In genomic region chr11:12496181-12497025, GRCh38 we compare ENCODE assay signal across 13 cellular contexts.
DNase-seq lines count a peak whose midpoint lies in the region; ATAC-seq, FAIRE-seq and TF ChIP-seq lines count a peak whose summit lies in the region.
"Had no signal": no experiment of that assay in that cellular context is flagged by ENCODE, and none has a peak within 500 bp of the region (broad histone marks: within the 10 kb centered on the region; RNA-seq: fewer than 3 reads in every experiment).

No MANE protein-coding gene starts in this region.

- H3K4me2 ChIP-seq in Loucy (ENCODE audit: low read depth, low read length, poor library complexity, severe bottlenecking) (no peak overlapping the region), H1 (ENCODE audit: insufficient read depth in 1 of 2, low read depth in 2 of 2, low read length in 2 of 2) (no peak overlapping the region)

- no peak overlapping the region for H2BK5ac ChIP-seq in H1 (ENCODE audit: low read depth, low read length)

- H2BK12ac ChIP-seq in H1 (ENCODE audit: low read depth, low read length), result no peak overlapping the region

- H3K27me3 ChIP-seq in Loucy (ENCODE audit: insufficient read depth, low read length, poor library complexity, severe bottlenecking) (no peaks in the 10 kb centered on the region), H1 (replicated peaks in 1 of 4; ENCODE audit: control insufficient read depth in 3 of 4, extremely low read depth in 1 of 4, insufficient read depth in 3 of 4, low read length in 3 of 4) (peaks cover 0 to 6% (median 0%) of the 10 kb centered on the region in 4 experiments; a peak in 1 of 7 replicates), psoas muscle (ENCODE audit: insufficient read depth in 3 of 3, low read length in 2 of 3) (no peaks in the 10 kb centered on the region), body of pancreas (no peaks in the 10 kb centered on the region)

- TF ChIP-seq CTCF in Loucy (conservative IDR thresholded peaks at IDR 0.05; ENCODE audit: low read length) (peak; percentile 22), H1 (IDR thresholded peaks at IDR 0.05; ENCODE audit: control extremely low read depth in 1 of 3, insufficient read depth in 1 of 3, low read depth in 1 of 3, low read length in 3 of 3) (peak in 2 of 3 experiments; percentile 28 to 35; a peak in 3 of 4 replicates), psoas muscle (IDR thresholded peaks at IDR 0.05) (peak; percentile 6), body of pancreas (IDR thresholded peaks at IDR 0.05) (peak in 1 of 7 experiments; percentile 8)

- intact Hi-C loops in psoas muscle (cut with DNase I) (no loop called here), body of pancreas (cut with DNase I) (no loop called here)

- H3K9me3 ChIP-seq in Loucy (ENCODE audit: insufficient read depth, low read depth, low read length), result no peaks in the 10 kb centered on the region
- no peaks in the 10 kb centered on the region for H3K9me3 ChIP-seq in H1 (ENCODE audit: insufficient read depth in 2 of 2, low read depth in 1 of 2, low read length in 1 of 2)
- H3K9me3 ChIP-seq in psoas muscle, result no peaks in the 10 kb centered on the region
- no peaks in the 10 kb centered on the region for H3K9me3 ChIP-seq in body of pancreas

- H3K4me3 ChIP-seq in Loucy (ENCODE audit: low read length, poor library complexity, severe bottlenecking), result no peak overlapping the region
- H3K4me3 ChIP-seq in H1 (ENCODE audit: extremely low read depth in 1 of 4, insufficient read depth in 2 of 4, low read depth in 3 of 4, low read length in 4 of 4), result no peak overlapping the region
- no peak overlapping the region for H3K4me3 ChIP-seq in psoas muscle
- no peak overlapping the region for H3K4me3 ChIP-seq in body of pancreas

- no peak for FAIRE-seq in H1 (lab: Jason Lieb, UNC)
- FAIRE-seq: A204.1 had no signal

- no peak overlapping the region for H3K27ac ChIP-seq in H1 (ENCODE audit: low read depth, low read length)
- H3K27ac ChIP-seq in psoas muscle, result no peak overlapping the region
- H3K27ac ChIP-seq in body of pancreas, result no peak overlapping the region

- peak; percentile 1 to 33; a peak in 1 of 4 replicates for TF ChIP-seq RAD21 in H1 (IDR thresholded peaks at IDR 0.05 in 1 of 2, conservative IDR thresholded peaks at IDR 0.05 in 1 of 2; ENCODE audit: low read depth in 2 of 2, low read length in 2 of 2)

- H2BK15ac ChIP-seq in H1 (ENCODE audit: low read length), result no peak overlapping the region

- H3K4me1 ChIP-seq in Loucy (ENCODE audit: insufficient read depth, low read length, poor library complexity, severe bottlenecking), result no peaks in the 10 kb centered on the region
- H3K4me1 ChIP-seq in H1 (replicated peaks in 1 of 4; ENCODE audit: control insufficient read depth in 3 of 4, insufficient read depth in 4 of 4, low read length in 3 of 4), result peaks cover 0 to 9% (median 0%) of the 10 kb centered on the region in 4 experiments; a peak in 1 of 7 replicates
- no peaks in the 10 kb centered on the region for H3K4me1 ChIP-seq in psoas muscle
- H3K4me1 ChIP-seq in body of pancreas, result no peaks in the 10 kb centered on the region

- no peaks in the 10 kb centered on the region for H3K9me2 ChIP-seq in Loucy (replicated peaks; ENCODE audit: low read depth, low read length)

- no peaks in the 10 kb centered on the region for H3K23me2 ChIP-seq in H1 (ENCODE audit: low read depth, low read length)

- no peaks in the 10 kb centered on the region for H4K20me1 ChIP-seq in Loucy (ENCODE audit: insufficient read depth, low read length, poor library complexity, severe bottlenecking)
- no peaks in the 10 kb centered on the region for H4K20me1 ChIP-seq in H1 (replicated peaks in 1 of 2; ENCODE audit: control insufficient read depth in 1 of 2, insufficient read depth in 2 of 2, low read length in 2 of 2)

- H2AK5ac ChIP-seq in H1 (ENCODE audit: low read depth, low read length), result no peak overlapping the region

- no peak overlapping the region for H3K56ac ChIP-seq in H1 (replicated peaks; ENCODE audit: insufficient read length, low read depth, low read length)

- ATAC-seq in psoas muscle, result peak in 1 of 4 donors; percentile 47
- ATAC-seq in body of pancreas, result no peak

- TF ChIP-seq EP300 in H1 (IDR thresholded peaks at IDR 0.05; ENCODE audit: borderline replicate concordance in 1 of 2, low read depth in 2 of 2, low read length in 2 of 2), result no peak

- H3K4ac ChIP-seq in H1 (replicated peaks; ENCODE audit: insufficient read length, low read depth, low read length), result no peak overlapping the region

- no peak overlapping the region for H4K5ac ChIP-seq in H1 (ENCODE audit: insufficient read length, low read depth, low read length)

- TF ChIP-seq POLR2A in H1 (IDR thresholded peaks at IDR 0.05; ENCODE audit: control extremely low read depth in 1 of 2, low read depth in 2 of 2, low read length in 2 of 2), result no peak
- TF ChIP-seq POLR2A in body of pancreas (IDR thresholded peaks at IDR 0.05), result no peak

- no peak overlapping the region for H3K18ac ChIP-seq in H1 (ENCODE audit: extremely low read depth, low read length)

- DNase-seq in DMS53 (lab: John Stamatoyannopoulos, UW) (peak; percentile 56), DMS53 treated with DMSO at 0.1 percent for 48 hours (lab: John Stamatoyannopoulos, UW; ENCODE audit: unreplicated experiment) (no peak), H1 (ENCODE audit: low read depth in 1 of 2, low spot score in 2 of 2) (peak in 1 of 2 experiments; percentile 33), psoas muscle (no peak), body of pancreas (no peak), AG08395 (ENCODE audit: low spot score) (no peak), NCI-H524 (lab: John Stamatoyannopoulos, UW) (no peak)
- DNase-seq: GF-D8; immature natural killer cell; NCI-H2081 treated with DMSO at 0.1 percent for 48 hours; stimulated activated naive CD4-positive, alpha-beta T cell had no signal

- H3K79me1 ChIP-seq in H1 (ENCODE audit: low read depth, low read length), result no peaks in the 10 kb centered on the region

- H3K36me3 ChIP-seq in Loucy (ENCODE audit: insufficient read depth, low read length) (no peaks in the 10 kb centered on the region), H1 (ENCODE audit: control insufficient read depth in 2 of 4, insufficient read depth in 4 of 4, low read length in 3 of 4) (no peaks in the 10 kb centered on the region), psoas muscle (ENCODE audit: insufficient read depth in 1 of 2, low read depth in 1 of 2) (no peaks in the 10 kb centered on the region), body of pancreas (replicated peaks in 1 of 2; ENCODE audit: insufficient read depth in 1 of 2, low read depth in 2 of 2) (peaks cover 0 to 16% of the 10 kb centered on the region in 2 donors)

- H4K91ac ChIP-seq in H1 (replicated peaks; ENCODE audit: insufficient read length, low read length), result no peak overlapping the region

- H2BK20ac ChIP-seq in H1 (ENCODE audit: low read length), result 0 out of 2 replicates have a peak overlapping the region, but pooled peaks have one; percentile 37

- H3K79me2 ChIP-seq in Loucy (ENCODE audit: insufficient read depth, low read length) (no peaks in the 10 kb centered on the region), H1 (ENCODE audit: control insufficient read depth in 1 of 2, insufficient read depth in 2 of 2, low read length in 2 of 2) (no peaks in the 10 kb centered on the region)

- H3K23ac ChIP-seq in H1 (ENCODE audit: insufficient read length), result no peak overlapping the region

- H2AFZ ChIP-seq in Loucy (ENCODE audit: low read length), result no peak overlapping the region
- H2AFZ ChIP-seq in H1 (ENCODE audit: low read length), result no peak overlapping the region

- H3F3A ChIP-seq in Loucy (ENCODE audit: low read depth), result no peaks in the 10 kb centered on the region

- H4K8ac ChIP-seq in H1 (ENCODE audit: extremely low read depth, insufficient read depth, low read length), result no peak overlapping the region

- 88% methylated on average over 6 of the region's 6 CpGs; no CpG with 5 or more reads in 1 of the 2 experiments for WGBS in H1 (ENCODE audit: extremely low coverage in 1 of 2, insufficient coverage in 1 of 2, insufficient read length in 1 of 2, insufficient replicate concordance in 2 of 2, low coverage in 1 of 2, low lambda C conversion rate in 2 of 2, missing lambda C conversion rate in 1 of 2), 2 experiments
- 77 to 86% (median 79%) methylated on average over 6 of the region's 6 CpGs for WGBS in psoas muscle, 3 donors
- WGBS in body of pancreas, 2 donors, result 81 to 89% methylated on average over 6 of the region's 6 CpGs

- CTCF ChIA-PET in H1 (lab: Charles Lee; ENCODE audit: partially characterized antibody), result interaction anchor here (0.6 to 7.2 kb wide), 12 partner anchors 8 to 468 kb away, joined by 3 to 60 read pairs (median 4); no protein-coding TSS in a partner anchor

- POLR2A ChIA-PET in H1 (lab: Charles Lee; ENCODE audit: partially characterized antibody), result no interaction called here

- H3K9ac ChIP-seq in Loucy (ENCODE audit: low read depth, low read length, poor library complexity, severe bottlenecking) (no peak overlapping the region), H1 (replicated peaks in 1 of 4; ENCODE audit: extremely low read depth in 1 of 4, low read depth in 3 of 4, low read length in 3 of 4) (no peak overlapping the region)

- H2BK120ac ChIP-seq in H1 (replicated peaks; ENCODE audit: low read depth, low read length), result no peak overlapping the region

- no peak overlapping the region for H3K14ac ChIP-seq in H1 (ENCODE audit: insufficient read length)

TF ChIP-seq in H1, 55 proteins besides CTCF, POLR2A, EP300 and RAD21:
- TF ChIP-seq YY1 (IDR thresholded peaks at IDR 0.05; ENCODE audit: low read depth, low read length), result no peak
- peak; percentile 75 for TF ChIP-seq TEAD4 (IDR thresholded peaks at IDR 0.05; ENCODE audit: low read depth, low read length)
